10 cellular contexts compared by ENCODE assay signal in genomic region chr3:187799942-187800637, GRCh38. TPM values are rescaled to one million over a fixed set of nuclear protein-coding genes. Genes with fewer than 3 reads are reported as not detected.
DNase-seq lines count a peak whose midpoint lies in the region; ATAC-seq and TF ChIP-seq lines count a peak whose summit lies in the region.
"Had no signal": no experiment of that assay in that cellular context is flagged by ENCODE, and none has a peak within 500 bp of the region (broad histone marks: within the 10 kb centered on the region; RNA-seq: fewer than 3 reads in every experiment).

No MANE protein-coding gene starts in this region.

- H3K79me2 ChIP-seq in Karpas-422 (ENCODE audit: low read length) = no peaks in the 10 kb centered on the region

- H3K9ac ChIP-seq in Karpas-422 (ENCODE audit: low read length) = no peak overlapping the region

- no peak overlapping the region for H2AFZ ChIP-seq in Karpas-422 (ENCODE audit: low read length)

- intact Hi-C loops in left lung (cut with DNase I) = no loop called here

- H3K4me3 ChIP-seq in Karpas-422 (ENCODE audit: low read length) (no peak overlapping the region), left lung (no peak overlapping the region), tibial nerve (no peak overlapping the region), H7 (ENCODE audit: insufficient read depth, low read depth, low read length) (no peak overlapping the region)
- H3K4me3 ChIP-seq: ascending aorta had no signal

- H3K4me1 ChIP-seq in Karpas-422 (ENCODE audit: low read length) (peaks cover 14% of the 10 kb centered on the region), left lung (peaks cover 0 to 28% of the 10 kb centered on the region in 2 donors), tibial nerve (peaks cover 0 to 13% (median 2%) of the 10 kb centered on the region in 4 donors)
- H3K4me1 ChIP-seq: ascending aorta had no signal

- no peaks in the 10 kb centered on the region for H4K20me1 ChIP-seq in Karpas-422 (ENCODE audit: insufficient read depth, low read depth, low read length)

- no peak for TF ChIP-seq CTCF in left lung (IDR thresholded peaks at IDR 0.05)
- no peak for TF ChIP-seq CTCF in tibial nerve (IDR thresholded peaks at IDR 0.05)

- ATAC-seq in GM18505 (IDR thresholded peaks at IDR 0.05; ENCODE audit: unreplicated experiment) (peak; percentile 55), GM21528 (IDR thresholded peaks at IDR 0.05; ENCODE audit: low FRiP score, unreplicated experiment) (peak; percentile 45), left lung (peak; percentile 65)

- H3K36me3 ChIP-seq in Karpas-422 (ENCODE audit: insufficient read depth, low read length) (no peaks in the 10 kb centered on the region), left lung (no peaks in the 10 kb centered on the region), tibial nerve (no peaks in the 10 kb centered on the region), H7 (replicated peaks; ENCODE audit: control insufficient read depth, insufficient read depth, low read length) (no peaks in the 10 kb centered on the region)
- H3K36me3 ChIP-seq: ascending aorta had no signal

- H3K4me2 ChIP-seq in Karpas-422 (ENCODE audit: low read depth, low read length, poor library complexity, severe bottlenecking) = peak overlapping the region; percentile 12

- 48 to 61% methylated on average over 4 of the region's 4 CpGs for WGBS in tibial nerve, 2 donors

- DNase-seq in Karpas-422 (no peak), left lung (no peak), NCI-H2196 (lab: John Stamatoyannopoulos, UW; ENCODE audit: unreplicated experiment) (no peak), tibial nerve (ENCODE audit: low spot score in 2 of 2) (no peak), erythroblast (lab: John Stamatoyannopoulos, UW) (no peak), H7 (no peak)
- DNase-seq: NCI-H2171 had no signal

- no peaks in the 10 kb centered on the region for H3K9me2 ChIP-seq in Karpas-422 (replicated peaks; ENCODE audit: insufficient read depth, low read length)

- no peaks in the 10 kb centered on the region for H3K9me3 ChIP-seq in Karpas-422 (ENCODE audit: low read length)
- H3K9me3 ChIP-seq in left lung = no peaks in the 10 kb centered on the region
- H3K9me3 ChIP-seq in tibial nerve = no peaks in the 10 kb centered on the region
- H3K9me3 ChIP-seq: ascending aorta had no signal

- TF ChIP-seq POLR2A in GM18505 (IDR thresholded peaks at IDR 0.05; ENCODE audit: borderline replicate concordance, extremely low read depth, insufficient read depth, insufficient read length) = no peak
- TF ChIP-seq POLR2A in tibial nerve (IDR thresholded peaks at IDR 0.05) = no peak
- no peak for TF ChIP-seq POLR2A in erythroblast (IDR thresholded peaks at IDR 0.05; ENCODE audit: low read length)

- TF ChIP-seq EP300 in tibial nerve (IDR thresholded peaks at IDR 0.05) = no peak

- H3K27ac ChIP-seq in Karpas-422 (ENCODE audit: low read length) = no peak overlapping the region
- peak overlapping the region in 1 of 2 donors; percentile 15 for H3K27ac ChIP-seq in left lung
- H3K27ac ChIP-seq in tibial nerve = no peak overlapping the region
- H3K27ac ChIP-seq: ascending aorta had no signal

- H3K27me3 ChIP-seq in Karpas-422 (ENCODE audit: low read length) (no peaks in the 10 kb centered on the region; the same call in 1 of the 2 replicates), left lung (no peaks in the 10 kb centered on the region), tibial nerve (no peaks in the 10 kb centered on the region), H7 (ENCODE audit: control insufficient read depth, insufficient read depth, low read length) (no peaks in the 10 kb centered on the region)
- H3K27me3 ChIP-seq: ascending aorta had no signal

RNA-seq across cellular contexts. Expression of gene BCL6, which starts 54.8 kb away (rescaled TPM):
- total RNA-seq in Karpas-422 (2014; rRNA removed; shearing (Covaris generic); ENCODE audit: low replicate concordance) = 488 and 569 TPM in 2 replicates
- 100 to 1,000 TPM in 1 of 2 donors, 10 to 100 TPM in 1; 79.9 to 160 TPM for total RNA-seq in left lung
- total RNA-seq in tibial nerve = 100 to 1,000 TPM; 272 to 500 (median 305) TPM
- total RNA-seq in H7 (2014; rRNA removed; shearing (Covaris generic)) = 2.8 and 6.8 TPM in 2 replicates

Comparison
In these comparisons a context has a peak if more than half of its experiments do, and no peak if none do; other contexts are left out.
1. RNA of gene BCL6, which starts 54.8 kb away (total RNA-seq): 488 to 569 TPM in Karpas-422, 272 to 500 TPM in tibial nerve and 79.9 to 160 TPM in left lung; 2.8 to 6.8 TPM in H7; every median in the first group is over 10 times any median in the second.
2. Peak in every context shown above with its lines, with median percentiles within 50 percentile points of each other: ATAC-seq.